8 cellular contexts compared by ENCODE assay signal in genomic region chr12:22626429-22626828, GRCh38. TPM values are rescaled to one million over a fixed set of nuclear protein-coding genes. Genes with fewer than 3 reads are reported as not detected.
A peak's percentile ranks its signal among the peaks of the same experiment; 100 is the strongest.
DNase-seq lines count a peak whose midpoint lies in the region; ATAC-seq and TF ChIP-seq lines count a peak whose summit lies in the region.

No MANE protein-coding gene starts in this region.

- peaks cover 2% of the 10 kb centered on the region for H3K27me3 Mint-ChIP-seq in activated CD4-positive, alpha-beta T cell treated with anti-CD3 and anti-CD28 coated beads for 36 hours
- H3K27me3 Mint-ChIP-seq in HFFc6 (ENCODE audit: insufficient read depth) = peaks cover 2% of the 10 kb centered on the region

- POLR2A ChIA-PET in activated CD4-positive, alpha-beta T cell treated with anti-CD3 and anti-CD28 coated beads for 36 hours (lab: Charles Lee) = no interaction called here

- H3K4me3 Mint-ChIP-seq in activated CD4-positive, alpha-beta T cell treated with anti-CD3 and anti-CD28 coated beads for 36 hours = peak overlapping the region; percentile 96
- peak overlapping the region; percentile 96 for H3K4me3 Mint-ChIP-seq in HFFc6

- no peak overlapping the region for H2AFZ ChIP-seq in OCI-LY3 (ENCODE audit: low read depth, low read length)

- H3K4me2 ChIP-seq in OCI-LY3 (ENCODE audit: low read length) = peak overlapping the region; percentile 84

- peak overlapping the region; percentile 98 for H3K27ac Mint-ChIP-seq in activated CD4-positive, alpha-beta T cell treated with anti-CD3 and anti-CD28 coated beads for 36 hours
- peak overlapping the region; percentile 88 for H3K27ac Mint-ChIP-seq in HFFc6

- no peaks in the 10 kb centered on the region for H3K9me3 Mint-ChIP-seq in activated CD4-positive, alpha-beta T cell treated with anti-CD3 and anti-CD28 coated beads for 36 hours (ENCODE audit: low read depth)
- no peaks in the 10 kb centered on the region for H3K9me3 Mint-ChIP-seq in HFFc6

- H3K36me3 Mint-ChIP-seq in activated CD4-positive, alpha-beta T cell treated with anti-CD3 and anti-CD28 coated beads for 36 hours (ENCODE audit: low read depth) = peaks cover 15% of the 10 kb centered on the region
- 0 out of 2 replicates have a peak, but pooled peaks cover 12% of the 10 kb centered on the region for H3K36me3 Mint-ChIP-seq in HFFc6 (ENCODE audit: low read depth)

- no peak for ATAC-seq in activated CD4-positive, alpha-beta T cell treated with anti-CD3 and anti-CD28 coated beads for 36 hours
- ATAC-seq in aorta (ENCODE audit: low FRiP score) = no peak

- TF ChIP-seq CTCF in HFFc6 (IDR thresholded peaks at IDR 0.05) (no peak), OCI-LY3 (IDR thresholded peaks at IDR 0.05; ENCODE audit: low read depth, low read length) (no peak), colonic mucosa (IDR thresholded peaks at IDR 0.05) (no peak)

- no peaks in the 10 kb centered on the region for H3K27me3 ChIP-seq in OCI-LY3 (ENCODE audit: low read depth, low read length)
- no peaks in the 10 kb centered on the region for H3K27me3 ChIP-seq in colonic mucosa
- H3K27me3 ChIP-seq in aorta (ENCODE audit: control insufficient read depth in 1 of 2, insufficient read depth in 2 of 2, low read length in 1 of 2) = no peaks in the 10 kb centered on the region

- peak; percentile 34 for DNase-seq in activated CD4-positive, alpha-beta T cell treated with anti-CD3 and anti-CD28 coated beads for 36 hours
- DNase-seq in activated CD4-positive, alpha-beta T cell treated with anti-CD3 and anti-CD28 coated beads, Interleukin-2, amount 50 U/mL, for 1 hour = no peak
- DNase-seq in HFFc6 (no peak), colonic mucosa (no peak), myocyte (ENCODE audit: low read depth) (peak; percentile 9), aorta (no peak), NCI-H446 treated with DMSO at 0.1 percent for 48 hours (lab: John Stamatoyannopoulos, UW) (no peak)

- H3K36me3 ChIP-seq in OCI-LY3 (replicated peaks; ENCODE audit: low read depth, low read length) = peaks cover 6% of the 10 kb centered on the region
- no peaks in the 10 kb centered on the region for H3K36me3 ChIP-seq in colonic mucosa
- H3K36me3 ChIP-seq in aorta (ENCODE audit: control insufficient read depth in 1 of 2, insufficient read depth in 2 of 2, low read length in 1 of 2) = no peaks in the 10 kb centered on the region

- H3K9me3 ChIP-seq in OCI-LY3 (ENCODE audit: insufficient read depth, low read length) = no peaks in the 10 kb centered on the region
- no peaks in the 10 kb centered on the region for H3K9me3 ChIP-seq in colonic mucosa
- H3K9me3 ChIP-seq in aorta (ENCODE audit: control insufficient read depth, low read length) = no peaks in the 10 kb centered on the region

- H3K4me1 ChIP-seq in OCI-LY3 (ENCODE audit: low read length) (peaks cover 23% of the 10 kb centered on the region), colonic mucosa (no peaks in the 10 kb centered on the region), aorta (ENCODE audit: control insufficient read depth in 1 of 2, insufficient read depth in 2 of 2, low read length in 2 of 2) (peaks cover 0 to 5% of the 10 kb centered on the region in 2 donors)

- H3K4me1 Mint-ChIP-seq in activated CD4-positive, alpha-beta T cell treated with anti-CD3 and anti-CD28 coated beads for 36 hours = peaks cover 42% of the 10 kb centered on the region
- peaks cover 42% of the 10 kb centered on the region for H3K4me1 Mint-ChIP-seq in HFFc6 (ENCODE audit: low read depth)

- peaks cover 42% of the 10 kb centered on the region for H4K20me1 ChIP-seq in OCI-LY3 (ENCODE audit: insufficient read depth, low read length)

- H3K4me3 ChIP-seq in OCI-LY3 (ENCODE audit: low read length) (peak overlapping the region; percentile 82), colonic mucosa (peak overlapping the region; percentile 66), aorta (ENCODE audit: low read length in 2 of 2) (peak overlapping the region; percentile 54 to 70)

- CTCF ChIA-PET in activated CD4-positive, alpha-beta T cell treated with anti-CD3 and anti-CD28 coated beads for 36 hours (lab: Charles Lee) = no interaction called here

- H3K27ac ChIP-seq in OCI-LY3 (ENCODE audit: low read length) = peak overlapping the region; percentile 67
- peak overlapping the region; percentile 98 for H3K27ac ChIP-seq in colonic mucosa
- no peak overlapping the region for H3K27ac ChIP-seq in aorta (ENCODE audit: low read depth in 1 of 2, low read length in 2 of 2)

- intact Hi-C loops in activated CD4-positive, alpha-beta T cell treated with anti-CD3 and anti-CD28 coated beads for 36 hours (cut with DNase I, micrococcal nuclease) = loop anchor here (2.0 to 10.0 kb wide), 3 partner anchors 144 to 1126 kb away; partner anchors contain the start of genes CMAS (in 2 of the 2), GOLT1B (in 1 of the 2) and RECQL (in 1 of the 2)
- intact Hi-C loops in colonic mucosa (cut with DNase I) = no loop called here
- intact Hi-C loops in aorta (cut with DNase I) = loop anchor here (5.0 kb wide), 1 partner anchor 84 kb away; the partner anchor contains the start of gene C2CD5 (in 2 of the 2)

- 9 to 10% methylated on average over 4 of the region's 4 CpGs for WGBS in aorta, 2 donors

- H3K9ac ChIP-seq in OCI-LY3 (ENCODE audit: low read length) (peak overlapping the region; percentile 91), colonic mucosa (ENCODE audit: low read depth in 2 of 2, low read length in 2 of 2) (peak overlapping the region in 1 of 2 donors; percentile 100)

- H3K79me2 ChIP-seq in OCI-LY3 (ENCODE audit: low read length) = peaks cover 69% of the 10 kb centered on the region

RNA-seq across cellular contexts. Expression of gene ETNK1, which starts 1.5 kb away (rescaled TPM):
- 10 to 100 TPM; 38.6 to 62.1 TPM for total RNA-seq in activated CD4-positive, alpha-beta T cell treated with anti-CD3 and anti-CD28 coated beads for 36 hours
- total RNA-seq in HFFc6 (2021; fragmentation: NEBNext Ultra II Directional; extraction: Animal tissue kit (Norgen Biotek cat#: 25700)) = 10 to 100 TPM; 23.7 to 33.8 (median 28.5) TPM
- 100 to 1,000 TPM in 1 of 2 donors, 10 to 100 TPM in 1; 82.4 to 115 TPM for total RNA-seq in colonic mucosa
- total RNA-seq in myocyte = 21.7 and 22.8 TPM in 2 replicates
- polyA plus RNA-seq in myocyte (2012) = 12.9 TPM
- total RNA-seq in aorta = 10 to 100 TPM; 70.0 to 77.6 TPM
- 10 to 100 TPM in 1 of 2 donors, 1 to 10 TPM in 1; 4.3 to 14.0 TPM for polyA plus RNA-seq in aorta

Comparison
In these comparisons a context has a peak if more than half of its experiments do, and no peak if none do; other contexts are left out.
1. DNase-seq: peak in activated CD4-positive, alpha-beta T cell treated with anti-CD3 and anti-CD28 coated beads for 36 hours (single experiment) and myocyte (single experiment); none in activated CD4-positive, alpha-beta T cell treated with anti-CD3 and anti-CD28 coated beads, Interleukin-2, amount 50 U/mL, for 1 hour (single experiment), HFFc6 (single experiment), colonic mucosa (single experiment), aorta (0 of 2) and NCI-H446 treated with DMSO at 0.1 percent for 48 hours (single experiment).
2. H3K27ac ChIP-seq: peak in OCI-LY3 (single experiment) and colonic mucosa (single experiment); none in aorta (0 of 2).
3. Peak in every context shown above with its lines, with median percentiles within 50 percentile points of each other: H3K4me3 ChIP-seq.